10 cellular contexts compared by ENCODE assay signal in genomic region chr6:4136354-4136831, GRCh38. TPM values are rescaled to one million over a fixed set of nuclear protein-coding genes. Genes with fewer than 3 reads are reported as not detected.
DNase-seq lines count a peak whose midpoint lies in the region; ATAC-seq, FAIRE-seq and TF ChIP-seq lines count a peak whose summit lies in the region.
"Had no signal": no experiment of that assay in that cellular context is flagged by ENCODE, and none has a peak within 500 bp of the region (broad histone marks: within the 10 kb centered on the region; RNA-seq: fewer than 3 reads in every experiment).

No MANE protein-coding gene starts in this region.

- no peak for FAIRE-seq in kidney (lab: Jason Lieb, UNC)

- DNase-seq in SK-N-SH: no peak
- DNase-seq in activated naive CD8-positive, alpha-beta T cell treated with anti-CD3 and anti-CD28 coated beads, Interleukin-2, amount 50 U/mL, for 24 hours: no peak
- no peak for DNase-seq in kidney
- no peak for DNase-seq in GM10266 (ENCODE audit: extremely low spot score)
- no peak for DNase-seq in NCI-H2029 treated with DMSO at 0.1 percent for 48 hours (lab: John Stamatoyannopoulos, UW)

- POLR2A ChIA-PET in SK-N-SH (lab: Yijun Ruan, JAX): interaction anchor here (1.4 to 1.9 kb wide), 2 partner anchors 115 to 288 kb away, joined by 4 to 7 read pairs; partner anchors contain the start of gene FAM50B

- no peaks in the 10 kb centered on the region for H3K27me3 Mint-ChIP-seq in activated naive CD8-positive, alpha-beta T cell treated with anti-CD3 and anti-CD28 coated beads, Interleukin-2, amount 50 U/mL, for 24 hours

- TF ChIP-seq CTCF in SK-N-SH (IDR thresholded peaks at IDR 0.05) (no peak), kidney (IDR thresholded peaks at IDR 0.05; ENCODE audit: borderline replicate concordance, extremely low read depth, insufficient read depth) (no peak), GM10266 (IDR thresholded peaks at IDR 0.05; ENCODE audit: control insufficient read depth, insufficient read depth, low read depth, missing control alignments) (no peak)

- no peaks in the 10 kb centered on the region for H3F3A ChIP-seq in SK-N-SH (replicated peaks; ENCODE audit: insufficient read depth)

- no peak for TF ChIP-seq EP300 in SK-N-SH (IDR thresholded peaks at IDR 0.05; ENCODE audit: borderline replicate concordance in 1 of 2, low read depth in 1 of 2, low read length in 1 of 2)

- H3K4me3 Mint-ChIP-seq in activated naive CD8-positive, alpha-beta T cell treated with anti-CD3 and anti-CD28 coated beads, Interleukin-2, amount 50 U/mL, for 24 hours: peak overlapping the region; percentile 78

- H3K27ac Mint-ChIP-seq in activated naive CD8-positive, alpha-beta T cell treated with anti-CD3 and anti-CD28 coated beads, Interleukin-2, amount 50 U/mL, for 24 hours: peak overlapping the region; percentile 78

- peak overlapping the region; percentile 97 for H3K4me2 ChIP-seq in SK-N-SH

- CTCF ChIA-PET in SK-N-SH (lab: Yijun Ruan, JAX): interaction anchor here (1.2 to 1.7 kb wide), 4 partner anchors 13 to 146 kb away, joined by 3 to 5 read pairs (median 4); no protein-coding TSS in a partner anchor

- peaks cover 38% of the 10 kb centered on the region for H3K79me2 ChIP-seq in SK-N-SH (ENCODE audit: insufficient read depth)

- H3K9ac ChIP-seq in SK-N-SH: peak overlapping the region; percentile 79
- H3K9ac ChIP-seq in kidney (ENCODE audit: low read length in 2 of 2): peak overlapping the region in 1 of 2 donors; percentile 81
- H3K9ac ChIP-seq in subcutaneous abdominal adipose tissue (ENCODE audit: low read length in 5 of 5): peak overlapping the region; percentile 48 to 83 (median 73)

- no peak for ATAC-seq in SK-N-SH treated with all-trans-retinoic acid at 6 μM for 48 hours
- no peak for ATAC-seq in activated naive CD8-positive, alpha-beta T cell treated with anti-CD3 and anti-CD28 coated beads, Interleukin-2, amount 50 U/mL, for 24 hours
- no peak for ATAC-seq in HG02763 (IDR thresholded peaks at IDR 0.05; ENCODE audit: unreplicated experiment)

- H3K9me2 ChIP-seq in SK-N-SH: no peaks in the 10 kb centered on the region

- peaks cover 6 to 11% of the 10 kb centered on the region in 2 experiments; a peak in 2 of 4 replicates for H3K4me1 ChIP-seq in SK-N-SH (ENCODE audit: control insufficient read depth in 1 of 2, insufficient read depth in 2 of 2, low read depth in 1 of 2, low read length in 1 of 2)
- H3K4me1 ChIP-seq in kidney (ENCODE audit: control insufficient read depth in 1 of 2, insufficient read depth in 1 of 2, low read depth in 1 of 2, low read length in 2 of 2): peaks cover 9% of the 10 kb centered on the region in 2 donors
- H3K4me1 ChIP-seq in subcutaneous abdominal adipose tissue (ENCODE audit: control insufficient read depth in 5 of 5, insufficient read depth in 5 of 5, low read length in 5 of 5): peaks cover 4 to 26% (median 23%) of the 10 kb centered on the region in 5 donors

- peaks cover 3 to 14% of the 10 kb centered on the region in 2 experiments for H3K36me3 ChIP-seq in SK-N-SH (replicated peaks in 1 of 2; ENCODE audit: control insufficient read depth in 1 of 2, insufficient read depth in 2 of 2, low read length in 1 of 2)
- no peaks in the 10 kb centered on the region for H3K36me3 ChIP-seq in kidney (ENCODE audit: control insufficient read depth in 1 of 2, insufficient read depth in 2 of 2, low read length in 2 of 2)
- H3K36me3 ChIP-seq in subcutaneous abdominal adipose tissue (ENCODE audit: control insufficient read depth in 5 of 5, insufficient read depth in 5 of 5, low read length in 5 of 5): peaks cover 0 to 9% (median 5%) of the 10 kb centered on the region in 5 donors

- H3K4me3 ChIP-seq in SK-N-SH (ENCODE audit: low read depth in 2 of 2, low read length in 1 of 2) (peak overlapping the region; percentile 75 to 76), kidney (ENCODE audit: low read length in 2 of 2) (peak overlapping the region; percentile 78 to 87), subcutaneous abdominal adipose tissue (ENCODE audit: low read depth in 1 of 5, low read length in 5 of 5) (peak overlapping the region; percentile 73 to 89 (median 79))

- H4K20me1 ChIP-seq in SK-N-SH (ENCODE audit: insufficient read depth): no peaks in the 10 kb centered on the region; the same call in 1 of the 2 replicates

- peaks cover 11% of the 10 kb centered on the region for H3K9me3 Mint-ChIP-seq in activated naive CD8-positive, alpha-beta T cell treated with anti-CD3 and anti-CD28 coated beads, Interleukin-2, amount 50 U/mL, for 24 hours

- intact Hi-C loops in kidney (cut with DNase I): no loop called here

- H3K4me1 Mint-ChIP-seq in activated naive CD8-positive, alpha-beta T cell treated with anti-CD3 and anti-CD28 coated beads, Interleukin-2, amount 50 U/mL, for 24 hours: peaks cover 43% of the 10 kb centered on the region

- H3K9me3 ChIP-seq in SK-N-SH (no peaks in the 10 kb centered on the region), kidney (ENCODE audit: control insufficient read depth in 1 of 2, low read length in 2 of 2) (no peaks in the 10 kb centered on the region), subcutaneous abdominal adipose tissue (ENCODE audit: control insufficient read depth in 5 of 5, low read length in 5 of 5) (no peaks in the 10 kb centered on the region)

- TF ChIP-seq RAD21 in SK-N-SH (IDR thresholded peaks at IDR 0.05; ENCODE audit: low read length): no peak

- H3K36me3 Mint-ChIP-seq in activated naive CD8-positive, alpha-beta T cell treated with anti-CD3 and anti-CD28 coated beads, Interleukin-2, amount 50 U/mL, for 24 hours (ENCODE audit: low read depth): peaks cover 20% of the 10 kb centered on the region

- peak overlapping the region; percentile 97 for H2AFZ ChIP-seq in SK-N-SH (ENCODE audit: low read depth)

- peak overlapping the region; percentile 62 to 78 for H3K27ac ChIP-seq in SK-N-SH (ENCODE audit: low read depth in 2 of 2, low read length in 1 of 2)
- H3K27ac ChIP-seq in kidney (ENCODE audit: low read depth in 2 of 2, low read length in 2 of 2): peak overlapping the region; percentile 29 to 72
- peak overlapping the region; percentile 77 for H3K27ac ChIP-seq in subcutaneous abdominal adipose tissue (ENCODE audit: low read depth, low read length)

- no peaks in the 10 kb centered on the region for H3K27me3 ChIP-seq in SK-N-SH (ENCODE audit: insufficient read depth)
- H3K27me3 ChIP-seq in subcutaneous abdominal adipose tissue (ENCODE audit: control insufficient read depth in 5 of 5, insufficient read depth in 4 of 5, low read length in 5 of 5): no peaks in the 10 kb centered on the region

- WGBS in SK-N-SH (ENCODE audit: low lambda C conversion rate): 50% methylated on average over 1 of the region's 1 CpG

TF ChIP-seq in SK-N-SH, 30 proteins besides CTCF, POLR2A, EP300 and RAD21 (continues in another document):
- TF ChIP-seq GATA2 (CRISPR knock-in tag; IDR thresholded peaks at IDR 0.05) (no peak), TEAD4 (IDR thresholded peaks at IDR 0.05; ENCODE audit: borderline replicate concordance, insufficient read depth) (no peak), POLR2AphosphoS5 (IDR thresholded peaks at IDR 0.05; ENCODE audit: low read depth, low read length) (no peak), JUND (IDR thresholded peaks at IDR 0.05) (no peak), GABPA (IDR thresholded peaks at IDR 0.05; ENCODE audit: low read depth) (no peak), FOXJ3 (CRISPR knock-in tag; IDR thresholded peaks at IDR 0.05) (no peak), MXI1 (IDR thresholded peaks at IDR 0.05; ENCODE audit: low read depth, low read length) (no peak), RFX5 (IDR thresholded peaks at IDR 0.05; ENCODE audit: low read length) (no peak), YY1 (IDR thresholded peaks at IDR 0.05; ENCODE audit: low read depth) (no peak), MEF2A (IDR thresholded peaks at IDR 0.05; ENCODE audit: borderline replicate concordance, low read depth) (no peak)
- TF ChIP-seq, protein P1, sequence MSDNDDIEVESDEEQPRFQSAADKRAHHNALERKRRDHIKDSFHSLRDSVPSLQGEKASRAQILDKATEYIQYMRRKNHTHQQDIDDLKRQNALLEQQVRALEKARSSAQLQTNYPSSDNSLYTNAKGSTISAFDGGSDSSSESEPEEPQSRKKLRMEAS (IDR thresholded peaks at IDR 0.05; ENCODE audit: low read depth): no peak

TF ChIP-seq in SK-N-SH treated with all-trans-retinoic acid at 6 μM for 48 hours, 23 proteins besides CTCF, POLR2A, EP300 and RAD21:
- TF ChIP-seq, protein P2, sequence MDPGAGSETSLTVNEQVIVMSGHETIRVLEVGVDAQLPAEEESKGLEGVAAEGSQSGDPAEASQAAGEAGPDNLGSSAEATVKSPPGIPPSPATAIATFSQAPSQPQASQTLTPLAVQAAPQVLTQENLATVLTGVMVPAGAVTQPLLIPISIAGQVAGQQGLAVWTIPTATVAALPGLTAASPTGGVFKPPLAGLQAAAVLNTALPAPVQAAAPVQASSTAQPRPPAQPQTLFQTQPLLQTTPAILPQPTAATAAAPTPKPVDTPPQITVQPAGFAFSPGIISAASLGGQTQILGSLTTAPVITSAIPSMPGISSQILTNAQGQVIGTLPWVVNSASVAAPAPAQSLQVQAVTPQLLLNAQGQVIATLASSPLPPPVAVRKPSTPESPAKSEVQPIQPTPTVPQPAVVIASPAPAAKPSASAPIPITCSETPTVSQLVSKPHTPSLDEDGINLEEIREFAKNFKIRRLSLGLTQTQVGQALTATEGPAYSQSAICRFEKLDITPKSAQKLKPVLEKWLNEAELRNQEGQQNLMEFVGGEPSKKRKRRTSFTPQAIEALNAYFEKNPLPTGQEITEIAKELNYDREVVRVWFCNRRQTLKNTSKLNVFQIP (CRISPR knock-in tag; IDR thresholded peaks at IDR 0.05; ENCODE audit: borderline replicate concordance, low read depth): no peak
- TF ChIP-seq TCF4 (CRISPR knock-in tag; IDR thresholded peaks at IDR 0.05; ENCODE audit: borderline replicate concordance) (no peak), ZNF70 (CRISPR knock-in tag; IDR thresholded peaks at IDR 0.05) (no peak), PPARA (CRISPR knock-in tag; IDR thresholded peaks at IDR 0.05; ENCODE audit: borderline replicate concordance) (no peak), ISL1 (CRISPR knock-in tag; IDR thresholded peaks at IDR 0.05) (no peak), ZNF8 (CRISPR knock-in tag; IDR thresholded peaks at IDR 0.05) (no peak), ZC3H10 (CRISPR knock-in tag; IDR thresholded peaks at IDR 0.05) (no peak), ZNF565 (CRISPR knock-in tag; conservative IDR thresholded peaks at IDR 0.05; ENCODE audit: low read depth) (no peak), TOX (CRISPR knock-in tag; IDR thresholded peaks at IDR 0.05; ENCODE audit: borderline replicate concordance) (no peak), RARB (CRISPR knock-in tag; IDR thresholded peaks at IDR 0.05) (no peak), CSDC2 (CRISPR knock-in tag; IDR thresholded peaks at IDR 0.05) (no peak)
TF ChIP-seq in SK-N-SH treated with all-trans-retinoic acid at 6 μM for 48 hours: peak in this region for 0.

RNA-seq across cellular contexts. Expression of gene ECI2, which starts 1.0 kb away (rescaled TPM):
- polyA plus RNA-seq in SK-N-SH (2012; rRNA removed) (43.7 and 45.1 TPM in 2 replicates), kidney (ENCODE audit: insufficient read depth, low read depth, low replicate concordance) (210 TPM)
- polyA plus RNA-seq in SK-N-SH (2012; cell fraction: cytosol; rRNA removed): 57.3 and 61.1 TPM in 2 replicates
- 32.2 and 45.5 TPM in 2 replicates for polyA plus RNA-seq in SK-N-SH (2012; cell fraction: nucleus; rRNA removed)
- total RNA-seq in kidney: 51.9 TPM

RNA-seq across cellular contexts. Expression of gene FAM217A, which starts 57.5 kb away (rescaled TPM):
- not detected in 2 replicates for polyA plus RNA-seq in SK-N-SH (2012; rRNA removed)
- polyA plus RNA-seq in SK-N-SH (2012; cell fraction: cytosol; rRNA removed): not detected in 2 replicates
- polyA plus RNA-seq in SK-N-SH (2012; cell fraction: nucleus; rRNA removed): not detected in 2 replicates
- total RNA-seq in kidney: not detected
- polyA plus RNA-seq in kidney (ENCODE audit: insufficient read depth, low read depth, low replicate concordance): 0.56 TPM
- total RNA-seq: dermis blood vessel endothelial cell, ureter had no signal
